ENCODE assay signal across 19 cellular contexts in the genomic region with DNA sequence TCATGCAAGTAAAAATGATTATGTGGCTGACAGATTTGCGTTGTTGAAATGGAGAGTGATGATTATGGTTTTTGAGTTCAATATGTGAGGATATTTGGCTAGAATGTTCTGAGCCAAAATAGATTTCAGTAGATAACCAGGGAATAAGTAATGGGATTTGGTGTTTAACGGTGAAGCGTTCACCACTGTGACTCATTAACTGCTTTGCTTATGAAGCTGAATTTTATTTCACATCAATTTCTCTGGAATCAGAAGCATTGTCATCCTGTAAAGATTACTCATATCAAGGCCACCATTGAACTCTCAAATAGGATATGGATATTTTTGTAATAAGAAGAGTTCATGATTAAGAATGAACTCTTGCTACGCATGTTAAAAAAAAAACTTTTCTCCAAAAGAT. TPM values are rescaled to one million over a fixed set of nuclear protein-coding genes. Genes with fewer than 3 reads are reported as not detected.
"Had no signal": no experiment of that assay in that cellular context is flagged by ENCODE, and none has a peak within 500 bp of the region (broad histone marks: within the 10 kb centered on the region; RNA-seq: fewer than 3 reads in every experiment).

No MANE protein-coding gene starts in this region.

- H3K9me3 ChIP-seq: lower lobe of right lung, stomach, thoracic aorta had no signal

- DNase-seq: activated CD4-positive, alpha-beta T cell treated with anti-CD3 and anti-CD28 coated beads, Interleukin-2, amount 50 U/mL, for 4 hours; activated CD8-positive, alpha-beta memory T cell treated with anti-CD3 and anti-CD28 coated beads, Interleukin-2, amount 10 ng/mL, durations not matched to agents 7 days and 5 days; activated effector memory CD4-positive, alpha-beta T cell treated with anti-CD3 and anti-CD28 coated beads, Interleukin-2, amount 50 U/mL, for 16 hours; activated naive CD8-positive, alpha-beta T cell treated with anti-CD3 and anti-CD28 coated beads for 36 hours; activated T-cell treated with anti-CD3 and anti-CD28 coated beads, Interleukin-2, amount 50 U/mL, for 4 hours; anterior cingulate cortex; lower lobe of right lung; posterior cingulate gyrus; small intestine; stomach; T-helper 17 cell had no signal

- H3K4me2 ChIP-seq: hepatocyte, neural progenitor cell had no signal

- H3K79me2 ChIP-seq: hepatocyte had no signal

- H3K36me3 Mint-ChIP-seq: activated CD8-positive, alpha-beta memory T cell treated with anti-CD3 and anti-CD28 coated beads, Interleukin-2, amount 10 ng/mL, durations not matched to agents 7 days and 5 days; activated naive CD8-positive, alpha-beta T cell treated with anti-CD3 and anti-CD28 coated beads for 36 hours; mesothelial cell of epicardium; neural progenitor cell had no signal

- H3K27ac ChIP-seq: hepatocyte, lower lobe of right lung, neural progenitor cell, stomach, thoracic aorta had no signal

- H3K4me3 ChIP-seq: hepatocyte, lower lobe of right lung, neural progenitor cell, stomach, thoracic aorta had no signal

- H3K27ac Mint-ChIP-seq: activated CD8-positive, alpha-beta memory T cell treated with anti-CD3 and anti-CD28 coated beads, Interleukin-2, amount 10 ng/mL, durations not matched to agents 7 days and 5 days; activated naive CD8-positive, alpha-beta T cell treated with anti-CD3 and anti-CD28 coated beads for 36 hours; mesothelial cell of epicardium; neural progenitor cell; T-helper 17 cell had no signal

- FAIRE-seq: colon had no signal

- H3K4me3 Mint-ChIP-seq: activated CD8-positive, alpha-beta memory T cell treated with anti-CD3 and anti-CD28 coated beads, Interleukin-2, amount 10 ng/mL, durations not matched to agents 7 days and 5 days; activated naive CD8-positive, alpha-beta T cell treated with anti-CD3 and anti-CD28 coated beads for 36 hours; activated T-cell treated with anti-CD3 and anti-CD28 coated beads, Interleukin-2, amount 50 U/mL, for 4 hours; mesothelial cell of epicardium; neural progenitor cell; T-helper 17 cell had no signal

- H2AFZ ChIP-seq: hepatocyte, neural progenitor cell had no signal

- H3K9me3 Mint-ChIP-seq: activated naive CD8-positive, alpha-beta T cell treated with anti-CD3 and anti-CD28 coated beads for 36 hours; activated T-cell treated with anti-CD3 and anti-CD28 coated beads, Interleukin-2, amount 50 U/mL, for 4 hours; mesothelial cell of epicardium; neural progenitor cell had no signal

- H3K4me1 Mint-ChIP-seq: activated CD8-positive, alpha-beta memory T cell treated with anti-CD3 and anti-CD28 coated beads, Interleukin-2, amount 10 ng/mL, durations not matched to agents 7 days and 5 days; activated naive CD8-positive, alpha-beta T cell treated with anti-CD3 and anti-CD28 coated beads for 36 hours; T-helper 17 cell had no signal

- H3K9ac ChIP-seq: neural progenitor cell had no signal

- H3K4me1 ChIP-seq: lower lobe of right lung had no signal

- H3K36me3 ChIP-seq: lower lobe of right lung, neural progenitor cell, stomach, thoracic aorta had no signal

- H3K27me3 ChIP-seq: hepatocyte, neural progenitor cell, stomach had no signal

- ATAC-seq: activated CD4-positive, CD25-positive, alpha-beta regulatory T cell treated with anti-CD3 and anti-CD28 coated beads, Interleukin-2, amount 50 U/mL, for 24 hours; activated CD8-positive, alpha-beta memory T cell treated with anti-CD3 and anti-CD28 coated beads, Interleukin-2, amount 10 ng/mL, durations not matched to agents 7 days and 5 days; activated T-cell treated with anti-CD3 and anti-CD28 coated beads, Interleukin-2, amount 50 U/mL, for 4 hours; lower lobe of right lung; T-helper 17 cell had no signal

RNA-seq across cellular contexts. Expression of gene AFP, which starts 11.7 kb away (rescaled TPM):
- total RNA-seq: activated CD8-positive, alpha-beta memory T cell treated with anti-CD3 and anti-CD28 coated beads, Interleukin-2, amount 10 ng/mL, durations not matched to agents 7 days and 5 days; activated naive CD8-positive, alpha-beta T cell treated with anti-CD3 and anti-CD28 coated beads for 36 hours; cardiac septum; lower lobe of right lung; T-helper 17 cell; thoracic aorta; ureter had no signal
- polyA plus RNA-seq: stomach had no signal

RNA-seq across cellular contexts. Expression of gene AFM, which starts 33.8 kb away (rescaled TPM):
- total RNA-seq: activated CD8-positive, alpha-beta memory T cell treated with anti-CD3 and anti-CD28 coated beads, Interleukin-2, amount 10 ng/mL, durations not matched to agents 7 days and 5 days; activated naive CD8-positive, alpha-beta T cell treated with anti-CD3 and anti-CD28 coated beads for 36 hours; activated T-cell treated with anti-CD3 and anti-CD28 coated beads, Interleukin-2, amount 50 U/mL, for 4 hours; cardiac septum; lower lobe of right lung; mesothelial cell of epicardium; T-helper 17 cell; thoracic aorta; ureter had no signal

RNA-seq across cellular contexts. Expression of gene ALB, which starts 43.6 kb away (rescaled TPM):
- total RNA-seq: activated CD8-positive, alpha-beta memory T cell treated with anti-CD3 and anti-CD28 coated beads, Interleukin-2, amount 10 ng/mL, durations not matched to agents 7 days and 5 days; activated naive CD8-positive, alpha-beta T cell treated with anti-CD3 and anti-CD28 coated beads for 36 hours; cardiac septum; T-helper 17 cell; thoracic aorta had no signal
